Comparison of ENCODE assay signal across 3 cellular contexts in genomic region chr11:110724358-110724757, GRCh38.
TF ChIP-seq lines count a peak whose summit lies in the region.

No MANE protein-coding gene starts in this region.

TF ChIP-seq in IMR-90, 13 proteins besides CTCF, POLR2A, EP300 and RAD21:
- TF ChIP-seq BHLHE40 (IDR thresholded peaks at IDR 0.05; ENCODE audit: low read depth, low read length) (no peak), CEBPB (IDR thresholded peaks at IDR 0.05; ENCODE audit: low read depth, low read length) (peak; percentile 55; the same call in 1 of the 2 replicates)

TF ChIP-seq in K562, 482 proteins besides CTCF, POLR2A, EP300 and RAD21:
- TF ChIP-seq CEBPG (CRISPR knock-in tag; IDR thresholded peaks at IDR 0.05) = no peak
- peak in 1 of 2 experiments; percentile 57; a peak in 2 of 4 replicates for TF ChIP-seq CEBPG (tag; conservative IDR thresholded peaks at IDR 0.05 in 1 of 2, IDR thresholded peaks at IDR 0.05 in 1 of 2)
- no peak for TF ChIP-seq CBX1 (IDR thresholded peaks at IDR 0.05; ENCODE audit: low read depth)
- TF ChIP-seq CEBPB (tag; IDR thresholded peaks at IDR 0.05) = 0 out of 2 replicates have a peak, but pooled peaks have one; percentile 14

TF ChIP-seq in neural cell, 6 proteins besides CTCF, POLR2A, EP300 and RAD21:
- TF ChIP-seq MXI1 (conservative IDR thresholded peaks at IDR 0.05; ENCODE audit: poor library complexity, severe bottlenecking) (no peak), SMC3 (conservative IDR thresholded peaks at IDR 0.05; ENCODE audit: poor library complexity) (no peak), EZH2 (IDR thresholded peaks at IDR 0.05; ENCODE audit: borderline replicate concordance, insufficient read depth, low read length, poor library complexity, severe bottlenecking) (no peak), TAF1 (IDR thresholded peaks at IDR 0.05; ENCODE audit: low read depth) (no peak), POLR2AphosphoS5 (IDR thresholded peaks at IDR 0.05) (no peak)
- TF ChIP-seq, protein P1, sequence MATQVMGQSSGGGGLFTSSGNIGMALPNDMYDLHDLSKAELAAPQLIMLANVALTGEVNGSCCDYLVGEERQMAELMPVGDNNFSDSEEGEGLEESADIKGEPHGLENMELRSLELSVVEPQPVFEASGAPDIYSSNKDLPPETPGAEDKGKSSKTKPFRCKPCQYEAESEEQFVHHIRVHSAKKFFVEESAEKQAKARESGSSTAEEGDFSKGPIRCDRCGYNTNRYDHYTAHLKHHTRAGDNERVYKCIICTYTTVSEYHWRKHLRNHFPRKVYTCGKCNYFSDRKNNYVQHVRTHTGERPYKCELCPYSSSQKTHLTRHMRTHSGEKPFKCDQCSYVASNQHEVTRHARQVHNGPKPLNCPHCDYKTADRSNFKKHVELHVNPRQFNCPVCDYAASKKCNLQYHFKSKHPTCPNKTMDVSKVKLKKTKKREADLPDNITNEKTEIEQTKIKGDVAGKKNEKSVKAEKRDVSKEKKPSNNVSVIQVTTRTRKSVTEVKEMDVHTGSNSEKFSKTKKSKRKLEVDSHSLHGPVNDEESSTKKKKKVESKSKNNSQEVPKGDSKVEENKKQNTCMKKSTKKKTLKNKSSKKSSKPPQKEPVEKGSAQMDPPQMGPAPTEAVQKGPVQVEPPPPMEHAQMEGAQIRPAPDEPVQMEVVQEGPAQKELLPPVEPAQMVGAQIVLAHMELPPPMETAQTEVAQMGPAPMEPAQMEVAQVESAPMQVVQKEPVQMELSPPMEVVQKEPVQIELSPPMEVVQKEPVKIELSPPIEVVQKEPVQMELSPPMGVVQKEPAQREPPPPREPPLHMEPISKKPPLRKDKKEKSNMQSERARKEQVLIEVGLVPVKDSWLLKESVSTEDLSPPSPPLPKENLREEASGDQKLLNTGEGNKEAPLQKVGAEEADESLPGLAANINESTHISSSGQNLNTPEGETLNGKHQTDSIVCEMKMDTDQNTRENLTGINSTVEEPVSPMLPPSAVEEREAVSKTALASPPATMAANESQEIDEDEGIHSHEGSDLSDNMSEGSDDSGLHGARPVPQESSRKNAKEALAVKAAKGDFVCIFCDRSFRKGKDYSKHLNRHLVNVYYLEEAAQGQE (IDR thresholded peaks at IDR 0.05; ENCODE audit: borderline replicate concordance) = no peak
